In the genomic region with DNA sequence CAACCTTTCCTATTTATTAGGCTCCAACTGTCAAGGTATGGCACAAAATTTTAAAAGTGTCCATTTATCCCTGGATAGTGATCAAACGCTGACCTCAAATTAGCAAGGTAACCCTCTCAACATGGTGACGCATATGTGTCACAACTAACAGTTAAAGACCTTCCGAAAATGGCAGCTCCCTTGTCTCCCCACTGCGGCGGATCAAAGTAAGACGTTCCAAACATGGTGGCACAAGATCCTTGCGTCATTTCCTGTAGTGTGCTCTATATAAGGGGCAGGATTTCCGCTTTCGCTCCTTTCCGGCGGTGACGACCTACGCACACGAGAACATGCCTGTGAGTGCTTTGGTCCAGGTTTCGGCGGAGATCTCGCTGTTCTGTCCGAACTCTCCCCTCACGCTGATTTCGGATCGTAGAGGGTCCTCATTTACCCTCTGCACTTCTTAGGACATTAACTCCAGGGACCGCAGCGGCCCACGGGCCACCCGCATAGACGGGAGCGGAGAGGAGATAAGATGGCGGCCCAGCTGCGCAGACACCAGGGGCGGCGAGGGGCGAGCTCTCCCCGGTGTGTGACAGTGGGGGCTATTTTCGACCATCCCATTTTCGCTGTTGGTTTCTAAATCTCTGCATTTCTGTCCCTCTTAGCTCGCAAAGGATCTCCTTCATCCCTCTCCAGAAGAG, we compare ENCODE assay signal across 1 cellular context.
A peak's percentile ranks its signal among the peaks of the same experiment; 100 is the strongest.
TF ChIP-seq lines count a peak whose summit lies in the region.

A gene (plus strand): TSS at position 295 of the 683 bp plus-strand sequence. CDS start 35 bp downstream, at position 330.

TF ChIP-seq in GM12878, 131 proteins besides CTCF, POLR2A, EP300 and RAD21 (continued from another document):
- peak; percentile 7 for TF ChIP-seq MEF2B (IDR thresholded peaks at IDR 0.05; ENCODE audit: partially characterized antibody, poor library complexity, severe bottlenecking)
- TF ChIP-seq JUND (IDR thresholded peaks at IDR 0.05; ENCODE audit: low read depth, low read length) = no peak; the same call in 1 of the 2 replicates
- no peak for TF ChIP-seq KAT2A (conservative IDR thresholded peaks at IDR 0.05; ENCODE audit: control insufficient read depth, low read depth, low read length)
- peak; percentile 99 for TF ChIP-seq POU2F2 (IDR thresholded peaks at IDR 0.05; ENCODE audit: borderline replicate concordance, low read depth, low read length)
- TF ChIP-seq ZNF274 (IDR thresholded peaks at IDR 0.05; ENCODE audit: insufficient read depth, insufficient read length) = no peak
- no peak for TF ChIP-seq TBL1XR1 (IDR thresholded peaks at IDR 0.05; ENCODE audit: low read depth, low read length)
- TF ChIP-seq NRF1 (conservative IDR thresholded peaks at IDR 0.05; ENCODE audit: low read depth, low read length) = no peak
- peak; percentile 70; the same call in 1 of the 2 replicates for TF ChIP-seq RB1 (IDR thresholded peaks at IDR 0.05; ENCODE audit: borderline replicate concordance)
- TF ChIP-seq, protein P1, sequence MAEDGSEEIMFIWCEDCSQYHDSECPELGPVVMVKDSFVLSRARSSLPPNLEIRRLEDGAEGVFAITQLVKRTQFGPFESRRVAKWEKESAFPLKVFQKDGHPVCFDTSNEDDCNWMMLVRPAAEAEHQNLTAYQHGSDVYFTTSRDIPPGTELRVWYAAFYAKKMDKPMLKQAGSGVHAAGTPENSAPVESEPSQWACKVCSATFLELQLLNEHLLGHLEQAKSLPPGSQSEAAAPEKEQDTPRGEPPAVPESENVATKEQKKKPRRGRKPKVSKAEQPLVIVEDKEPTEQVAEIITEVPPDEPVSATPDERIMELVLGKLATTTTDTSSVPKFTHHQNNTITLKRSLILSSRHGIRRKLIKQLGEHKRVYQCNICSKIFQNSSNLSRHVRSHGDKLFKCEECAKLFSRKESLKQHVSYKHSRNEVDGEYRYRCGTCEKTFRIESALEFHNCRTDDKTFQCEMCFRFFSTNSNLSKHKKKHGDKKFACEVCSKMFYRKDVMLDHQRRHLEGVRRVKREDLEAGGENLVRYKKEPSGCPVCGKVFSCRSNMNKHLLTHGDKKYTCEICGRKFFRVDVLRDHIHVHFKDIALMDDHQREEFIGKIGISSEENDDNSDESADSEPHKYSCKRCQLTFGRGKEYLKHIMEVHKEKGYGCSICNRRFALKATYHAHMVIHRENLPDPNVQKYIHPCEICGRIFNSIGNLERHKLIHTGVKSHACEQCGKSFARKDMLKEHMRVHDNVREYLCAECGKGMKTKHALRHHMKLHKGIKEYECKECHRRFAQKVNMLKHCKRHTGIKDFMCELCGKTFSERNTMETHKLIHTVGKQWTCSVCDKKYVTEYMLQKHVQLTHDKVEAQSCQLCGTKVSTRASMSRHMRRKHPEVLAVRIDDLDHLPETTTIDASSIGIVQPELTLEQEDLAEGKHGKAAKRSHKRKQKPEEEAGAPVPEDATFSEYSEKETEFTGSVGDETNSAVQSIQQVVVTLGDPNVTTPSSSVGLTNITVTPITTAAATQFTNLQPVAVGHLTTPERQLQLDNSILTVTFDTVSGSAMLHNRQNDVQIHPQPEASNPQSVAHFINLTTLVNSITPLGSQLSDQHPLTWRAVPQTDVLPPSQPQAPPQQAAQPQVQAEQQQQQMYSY (CRISPR knock-in tag; IDR thresholded peaks at IDR 0.05) = no peak
- TF ChIP-seq, protein P2, sequence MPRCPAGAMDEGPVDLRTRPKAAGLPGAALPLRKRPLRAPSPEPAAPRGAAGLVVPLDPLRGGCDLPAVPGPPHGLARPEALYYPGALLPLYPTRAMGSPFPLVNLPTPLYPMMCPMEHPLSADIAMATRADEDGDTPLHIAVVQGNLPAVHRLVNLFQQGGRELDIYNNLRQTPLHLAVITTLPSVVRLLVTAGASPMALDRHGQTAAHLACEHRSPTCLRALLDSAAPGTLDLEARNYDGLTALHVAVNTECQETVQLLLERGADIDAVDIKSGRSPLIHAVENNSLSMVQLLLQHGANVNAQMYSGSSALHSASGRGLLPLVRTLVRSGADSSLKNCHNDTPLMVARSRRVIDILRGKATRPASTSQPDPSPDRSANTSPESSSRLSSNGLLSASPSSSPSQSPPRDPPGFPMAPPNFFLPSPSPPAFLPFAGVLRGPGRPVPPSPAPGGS (IDR thresholded peaks at IDR 0.05; ENCODE audit: borderline replicate concordance, insufficient read depth, low read depth, low read length, poor library complexity, severe bottlenecking) = no peak
- no peak for TF ChIP-seq FOS (IDR thresholded peaks at IDR 0.05; ENCODE audit: borderline replicate concordance, extremely low read depth, insufficient read length)
- no peak for TF ChIP-seq SUZ12 (IDR thresholded peaks at IDR 0.05; ENCODE audit: unreplicated experiment)
- 0 out of 2 replicates have a peak, but pooled peaks have one; percentile 13 for TF ChIP-seq SREBF1 (IDR thresholded peaks at IDR 0.05; ENCODE audit: low read length)
- TF ChIP-seq FOXK2 (IDR thresholded peaks at IDR 0.05) = no peak; the same call in 1 of the 2 replicates
